26 cellular contexts compared by ENCODE assay signal in the genomic region with DNA sequence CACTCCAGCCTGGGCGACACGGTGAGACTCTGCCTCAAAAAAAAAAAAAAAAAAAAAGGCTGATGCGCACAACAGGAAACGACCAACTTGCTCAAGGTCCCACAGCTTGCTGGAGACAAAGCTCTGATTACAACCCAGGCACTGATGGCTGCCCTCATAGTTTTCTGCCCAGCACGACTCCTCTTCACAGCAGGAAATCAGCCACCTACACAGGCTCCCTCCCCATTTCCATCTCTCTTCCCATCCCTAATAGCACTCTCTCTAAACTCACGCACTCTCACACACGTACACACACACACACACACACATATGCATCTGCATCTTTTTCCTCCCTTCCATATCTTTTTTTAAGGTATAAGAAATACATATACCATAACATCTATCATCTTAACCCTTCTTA.
A peak's percentile ranks its signal among the peaks of the same experiment; 100 is the strongest.
DNase-seq lines count a peak whose midpoint lies in the region; ATAC-seq, FAIRE-seq and TF ChIP-seq lines count a peak whose summit lies in the region.
"Had no signal": no experiment of that assay in that cellular context is flagged by ENCODE, and none has a peak within 500 bp of the region (broad histone marks: within the 10 kb centered on the region; RNA-seq: fewer than 3 reads in every experiment).

No MANE protein-coding gene starts in this region.

- H3K9ac ChIP-seq in kidney (ENCODE audit: low read length in 2 of 2) = no peak overlapping the region
- H3K9ac ChIP-seq: neural progenitor cell had no signal

- no peak overlapping the region for H3K27ac ChIP-seq in kidney (ENCODE audit: low read depth in 2 of 2, low read length in 2 of 2)
- H3K27ac ChIP-seq: hepatocyte, neural progenitor cell, sigmoid colon, SK-N-MC had no signal

- H3K27ac Mint-ChIP-seq in activated CD8-positive, alpha-beta T cell treated with anti-CD3 and anti-CD28 coated beads, Interleukin-2, amount 10 ng/mL, durations not matched to agents 7 days and 5 days = peak overlapping the region; percentile 44
- no peak overlapping the region for H3K27ac Mint-ChIP-seq in activated CD8-positive, alpha-beta T cell treated with anti-CD3 and anti-CD28 coated beads for 36 hours
- no peak overlapping the region for H3K27ac Mint-ChIP-seq in T-helper 17 cell
- H3K27ac Mint-ChIP-seq in stimulated activated memory B cell treated with anti-CD40 and anti-IgM and Interleukin-4, amounts not matched to agents 10 μg/mL and 1 μg/mL and 100 μg/mL, for 72 hours = peak overlapping the region; percentile 48
- no peak overlapping the region for H3K27ac Mint-ChIP-seq in Caco-2 (ENCODE audit: unreplicated experiment)
- H3K27ac Mint-ChIP-seq: activated naive CD4-positive, alpha-beta T cell treated with anti-CD3 and anti-CD28 coated beads, Interleukin-2, amount 50 U/mL, for 72 hours; neural progenitor cell had no signal

- H3K9me3 ChIP-seq in T-helper 17 cell (ENCODE audit: control insufficient read depth, low read length, poor library complexity, severe bottlenecking) (no peaks in the 10 kb centered on the region), Caco-2 (no peaks in the 10 kb centered on the region; the same call in 1 of the 2 replicates), kidney (ENCODE audit: control insufficient read depth in 1 of 2, low read length in 2 of 2) (no peaks in the 10 kb centered on the region)
- H3K9me3 ChIP-seq: mucosa of descending colon, sigmoid colon had no signal

- no peak for ATAC-seq in activated CD8-positive, alpha-beta T cell treated with anti-CD3 and anti-CD28 coated beads, Interleukin-2, amount 10 ng/mL, durations not matched to agents 7 days and 5 days
- ATAC-seq in activated CD8-positive, alpha-beta T cell treated with anti-CD3 and anti-CD28 coated beads for 36 hours = no peak
- ATAC-seq in T-helper 17 cell = no peak
- no peak for ATAC-seq in stimulated activated memory B cell treated with anti-CD40 and anti-IgM and Interleukin-4, amounts not matched to agents 10 μg/mL and 1 μg/mL and 100 μg/mL, for 72 hours
- ATAC-seq: activated naive CD4-positive, alpha-beta T cell treated with anti-CD3 and anti-CD28 coated beads, Interleukin-2, amount 50 U/mL, for 72 hours; K562; mucosa of descending colon had no signal

- H3K27me3 Mint-ChIP-seq in activated CD8-positive, alpha-beta T cell treated with anti-CD3 and anti-CD28 coated beads, Interleukin-2, amount 10 ng/mL, durations not matched to agents 7 days and 5 days (ENCODE audit: low read depth) = no peaks in the 10 kb centered on the region
- peaks cover 2% of the 10 kb centered on the region for H3K27me3 Mint-ChIP-seq in activated CD8-positive, alpha-beta T cell treated with anti-CD3 and anti-CD28 coated beads for 36 hours
- H3K27me3 Mint-ChIP-seq in T-helper 17 cell = no peaks in the 10 kb centered on the region
- peaks cover 23% of the 10 kb centered on the region for H3K27me3 Mint-ChIP-seq in stimulated activated memory B cell treated with anti-CD40 and anti-IgM and Interleukin-4, amounts not matched to agents 10 μg/mL and 1 μg/mL and 100 μg/mL, for 72 hours
- H3K27me3 Mint-ChIP-seq in Caco-2 (ENCODE audit: insufficient read depth, unreplicated experiment) = no peaks in the 10 kb centered on the region

- TF ChIP-seq CTCF in activated CD8-positive, alpha-beta T cell treated with anti-CD3 and anti-CD28 coated beads for 36 hours (IDR thresholded peaks at IDR 0.05) = no peak
- TF ChIP-seq CTCF in Caco-2 (IDR thresholded peaks at IDR 0.05; ENCODE audit: insufficient read depth in 1 of 2, low read depth in 1 of 2, low read length in 1 of 2, severe bottlenecking in 1 of 2, unreplicated experiment in 1 of 2) (no peak), kidney (IDR thresholded peaks at IDR 0.05; ENCODE audit: borderline replicate concordance, extremely low read depth, insufficient read depth) (no peak)

- no peaks in the 10 kb centered on the region for H3K36me3 Mint-ChIP-seq in activated CD8-positive, alpha-beta T cell treated with anti-CD3 and anti-CD28 coated beads, Interleukin-2, amount 10 ng/mL, durations not matched to agents 7 days and 5 days (ENCODE audit: low read depth)
- no peaks in the 10 kb centered on the region for H3K36me3 Mint-ChIP-seq in activated CD8-positive, alpha-beta T cell treated with anti-CD3 and anti-CD28 coated beads for 36 hours (ENCODE audit: low read depth)
- H3K36me3 Mint-ChIP-seq in T-helper 17 cell (ENCODE audit: low read depth) (no peaks in the 10 kb centered on the region), Caco-2 (ENCODE audit: insufficient read depth, unreplicated experiment) (no peaks in the 10 kb centered on the region)
- H3K36me3 Mint-ChIP-seq in stimulated activated memory B cell treated with anti-CD40 and anti-IgM and Interleukin-4, amounts not matched to agents 10 μg/mL and 1 μg/mL and 100 μg/mL, for 72 hours = no peaks in the 10 kb centered on the region
- H3K36me3 Mint-ChIP-seq: activated naive CD4-positive, alpha-beta T cell treated with anti-CD3 and anti-CD28 coated beads, Interleukin-2, amount 50 U/mL, for 72 hours had no signal

- FAIRE-seq in kidney (lab: Jason Lieb, UNC) = no peak
- FAIRE-seq: H54, K562 had no signal

- intact Hi-C loops in activated CD8-positive, alpha-beta T cell treated with anti-CD3 and anti-CD28 coated beads for 36 hours (cut with micrococcal nuclease) = no loop called here
- intact Hi-C loops in Caco-2 (cut with micrococcal nuclease; ENCODE audit: unreplicated experiment) = no loop called here
- intact Hi-C loops in kidney (cut with DNase I) = no loop called here

- peaks cover 47% of the 10 kb centered on the region for H3K4me1 Mint-ChIP-seq in activated CD8-positive, alpha-beta T cell treated with anti-CD3 and anti-CD28 coated beads, Interleukin-2, amount 10 ng/mL, durations not matched to agents 7 days and 5 days (ENCODE audit: low read depth)
- H3K4me1 Mint-ChIP-seq in activated CD8-positive, alpha-beta T cell treated with anti-CD3 and anti-CD28 coated beads for 36 hours (ENCODE audit: low read depth) = peaks cover 26% of the 10 kb centered on the region
- peaks cover 18% of the 10 kb centered on the region for H3K4me1 Mint-ChIP-seq in T-helper 17 cell
- peaks cover 36% of the 10 kb centered on the region for H3K4me1 Mint-ChIP-seq in stimulated activated memory B cell treated with anti-CD40 and anti-IgM and Interleukin-4, amounts not matched to agents 10 μg/mL and 1 μg/mL and 100 μg/mL, for 72 hours
- H3K4me1 Mint-ChIP-seq in Caco-2 (ENCODE audit: low read depth, unreplicated experiment) = peaks cover 13% of the 10 kb centered on the region

- H3K4me1 ChIP-seq in Caco-2 (peaks cover 18% of the 10 kb centered on the region), kidney (ENCODE audit: control insufficient read depth in 1 of 2, insufficient read depth in 1 of 2, low read depth in 1 of 2, low read length in 2 of 2) (no peaks in the 10 kb centered on the region)
- H3K4me1 ChIP-seq: neural progenitor cell, sigmoid colon had no signal

- DNase-seq in activated CD8-positive, alpha-beta T cell treated with anti-CD3 and anti-CD28 coated beads, Interleukin-2, amount 10 ng/mL, durations not matched to agents 7 days and 5 days = peak; percentile 38
- DNase-seq in activated CD8-positive, alpha-beta T cell treated with anti-CD3 and anti-CD28 coated beads for 36 hours = no peak
- no peak for DNase-seq in HEK293T (ENCODE audit: extremely low spot score)
- DNase-seq in T-helper 17 cell = no peak
- DNase-seq in iPS-NIHi11 (ENCODE audit: low spot score) = no peak
- no peak for DNase-seq in Caco-2
- no peak for DNase-seq in kidney
- DNase-seq: ACHN; activated T-cell treated with anti-CD3 and anti-CD28 coated beads, Interleukin-2, amount 50 U/mL, for 48 hours; C1 segment of cervical spinal cord; foreskin melanocyte; GF-D8; mucosa of descending colon; NCI-H187 treated with DMSO at 0.1 percent for 48 hours; NCI-H446 treated with DMSO at 0.1 percent for 48 hours; sigmoid colon; stimulated activated CD4-positive, alpha-beta T cell treated with anti-CD3 and anti-CD28 coated beads, Interleukin-15, amount 100 ng/mL, for 24 hours; stimulated activated CD8-positive, alpha-beta memory T cell treated with anti-CD3 and anti-CD28 coated beads, Interleukin-4, amount 100 ng/mL, for 48 hours; T-helper 9 cell had no signal

- CTCF ChIA-PET in activated CD8-positive, alpha-beta T cell treated with anti-CD3 and anti-CD28 coated beads, Interleukin-2, amount 10 ng/mL, durations not matched to agents 7 days and 5 days (lab: Charles Lee) = interaction anchor here (1.3 kb wide), 1 partner anchor 53 kb away, joined by 4 read pairs; no protein-coding TSS in a partner anchor
- CTCF ChIA-PET in activated CD8-positive, alpha-beta T cell treated with anti-CD3 and anti-CD28 coated beads for 36 hours (lab: Charles Lee) = interaction anchor here (1.0 to 1.6 kb wide), 3 partner anchors 53 to 222 kb away, joined by 3 to 6 read pairs (median 4); no protein-coding TSS in a partner anchor
- CTCF ChIA-PET in HEK293T (lab: Yijun Ruan, JAX) = interaction anchor here (0.8 kb wide), 1 partner anchor 46 kb away, joined by 5 read pairs; no protein-coding TSS in a partner anchor
- CTCF ChIA-PET in Caco-2 (lab: Charles Lee) = no interaction called here

- H3K27me3 ChIP-seq in Caco-2 (replicated peaks; ENCODE audit: control insufficient read depth, insufficient read depth, low read length) = no peaks in the 10 kb centered on the region
- H3K27me3 ChIP-seq: hepatocyte, neural progenitor cell, sigmoid colon had no signal

- POLR2A ChIA-PET in activated CD8-positive, alpha-beta T cell treated with anti-CD3 and anti-CD28 coated beads, Interleukin-2, amount 10 ng/mL, durations not matched to agents 7 days and 5 days (lab: Charles Lee) = interaction anchor here (0.9 kb wide), 1 partner anchor 11 kb away, joined by 5 read pairs; no protein-coding TSS in a partner anchor
- POLR2A ChIA-PET in activated CD8-positive, alpha-beta T cell treated with anti-CD3 and anti-CD28 coated beads for 36 hours (lab: Charles Lee) = interaction anchor here (0.6 kb wide), 1 partner anchor 298 kb away, joined by 3 read pairs; no protein-coding TSS in a partner anchor
- POLR2A ChIA-PET in HEK293T (lab: Yijun Ruan, JAX) = no interaction called here
- POLR2A ChIA-PET in Caco-2 (lab: Charles Lee) = no interaction called here

- BruUV-seq in Caco-2 (replicated peaks; lab: Mats Ljungman, UMichigan) = no TSS peak

- H3K9me3 Mint-ChIP-seq in activated CD8-positive, alpha-beta T cell treated with anti-CD3 and anti-CD28 coated beads, Interleukin-2, amount 10 ng/mL, durations not matched to agents 7 days and 5 days (ENCODE audit: insufficient read depth) = no peaks in the 10 kb centered on the region
- H3K9me3 Mint-ChIP-seq in activated CD8-positive, alpha-beta T cell treated with anti-CD3 and anti-CD28 coated beads for 36 hours = no peaks in the 10 kb centered on the region
- H3K9me3 Mint-ChIP-seq in stimulated activated memory B cell treated with anti-CD40 and anti-IgM and Interleukin-4, amounts not matched to agents 10 μg/mL and 1 μg/mL and 100 μg/mL, for 72 hours = peaks cover 6% of the 10 kb centered on the region
- H3K9me3 Mint-ChIP-seq in Caco-2 (ENCODE audit: unreplicated experiment) = no peaks in the 10 kb centered on the region
- H3K9me3 Mint-ChIP-seq: activated naive CD4-positive, alpha-beta T cell treated with anti-CD3 and anti-CD28 coated beads, Interleukin-2, amount 50 U/mL, for 72 hours had no signal

- no peak overlapping the region for H3K4me3 Mint-ChIP-seq in activated CD8-positive, alpha-beta T cell treated with anti-CD3 and anti-CD28 coated beads, Interleukin-2, amount 10 ng/mL, durations not matched to agents 7 days and 5 days
- H3K4me3 Mint-ChIP-seq in activated CD8-positive, alpha-beta T cell treated with anti-CD3 and anti-CD28 coated beads for 36 hours = no peak overlapping the region
- H3K4me3 Mint-ChIP-seq in T-helper 17 cell (peak overlapping the region; percentile 47), Caco-2 (ENCODE audit: unreplicated experiment) (no peak overlapping the region)
- no peak overlapping the region for H3K4me3 Mint-ChIP-seq in stimulated activated memory B cell treated with anti-CD40 and anti-IgM and Interleukin-4, amounts not matched to agents 10 μg/mL and 1 μg/mL and 100 μg/mL, for 72 hours
- H3K4me3 Mint-ChIP-seq: neural progenitor cell had no signal

- H3K36me3 ChIP-seq in Caco-2 (ENCODE audit: control insufficient read depth, insufficient read depth, low read length) = no peaks in the 10 kb centered on the region
- no peaks in the 10 kb centered on the region for H3K36me3 ChIP-seq in kidney (ENCODE audit: control insufficient read depth in 1 of 2, insufficient read depth in 2 of 2, low read length in 2 of 2)
- H3K36me3 ChIP-seq: neural progenitor cell, sigmoid colon had no signal

- no peak overlapping the region for H3K4me3 ChIP-seq in Caco-2 (ENCODE audit: low read depth, low read length)
- H3K4me3 ChIP-seq in kidney (ENCODE audit: low read length in 2 of 2) = no peak overlapping the region
- H3K4me3 ChIP-seq: hepatocyte, K562, mucosa of descending colon, neural progenitor cell, sigmoid colon, SK-N-MC had no signal

Comparison
In these comparisons a context has a peak if more than half of its experiments do, and no peak if none do; other contexts are left out.
1. H3K27ac Mint-ChIP-seq: peak in activated CD8-positive, alpha-beta T cell treated with anti-CD3 and anti-CD28 coated beads, Interleukin-2, amount 10 ng/mL, durations not matched to agents 7 days and 5 days (single experiment) and stimulated activated memory B cell treated with anti-CD40 and anti-IgM and Interleukin-4, amounts not matched to agents 10 μg/mL and 1 μg/mL and 100 μg/mL, for 72 hours (single experiment); none in activated CD8-positive, alpha-beta T cell treated with anti-CD3 and anti-CD28 coated beads for 36 hours (single experiment), T-helper 17 cell (single experiment) and Caco-2 (single experiment).
2. POLR2A ChIA-PET loops: an anchor here in activated CD8-positive, alpha-beta T cell treated with anti-CD3 and anti-CD28 coated beads, Interleukin-2, amount 10 ng/mL, durations not matched to agents 7 days and 5 days (0.9 kb wide) and activated CD8-positive, alpha-beta T cell treated with anti-CD3 and anti-CD28 coated beads for 36 hours (0.6 kb wide); none called in HEK293T and Caco-2.